ENCODE assay signal across 13 cellular contexts in the genomic region with DNA sequence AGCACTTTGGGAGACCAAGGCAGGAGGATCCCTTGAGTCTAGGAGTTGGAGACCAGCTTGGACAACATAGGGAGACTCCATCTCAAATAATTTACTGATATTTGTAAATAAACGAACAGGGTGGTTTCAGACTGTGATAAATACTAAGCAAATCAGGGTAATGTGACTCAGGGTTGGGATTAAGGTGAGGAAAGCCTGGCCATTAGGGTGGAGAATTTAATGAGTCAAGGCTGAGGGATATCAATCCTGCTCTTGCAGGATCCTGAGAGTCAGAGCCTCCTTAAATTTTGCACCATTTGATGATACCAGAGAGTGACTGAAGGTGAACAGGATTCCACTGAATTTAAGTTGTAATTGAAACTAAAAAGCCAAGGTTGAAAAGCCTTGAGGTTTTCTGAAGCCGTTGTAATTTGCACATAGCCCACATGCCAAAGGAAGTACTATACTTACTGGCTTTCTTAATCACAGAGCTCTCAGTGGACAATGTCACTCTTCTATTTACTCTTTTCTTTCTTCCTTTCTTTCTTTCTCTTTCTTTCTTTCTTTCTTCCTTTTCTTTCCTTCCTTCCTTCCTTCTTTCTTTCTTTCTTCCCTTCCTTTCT. TPM values are rescaled to one million over a fixed set of nuclear protein-coding genes. Genes with fewer than 3 reads are reported as not detected.
DNase-seq lines count a peak whose midpoint lies in the region; ATAC-seq, FAIRE-seq and TF ChIP-seq lines count a peak whose summit lies in the region.
"Had no signal": no experiment of that assay in that cellular context is flagged by ENCODE, and none has a peak within 500 bp of the region (broad histone marks: within the 10 kb centered on the region; RNA-seq: fewer than 3 reads in every experiment).

No MANE protein-coding gene starts in this region.

- peaks cover 5% of the 10 kb centered on the region for H3K36me3 Mint-ChIP-seq in T-helper 17 cell (ENCODE audit: low read depth)

- intact Hi-C loops in sciatic nerve (cut with DNase I) = no loop called here

- H3K27ac ChIP-seq in HEK293 (ENCODE audit: extremely low read depth, low read depth, low read length) = no peak overlapping the region
- H3K27ac ChIP-seq: tibial artery had no signal

- no peaks in the 10 kb centered on the region for H3K36me3 ChIP-seq in HEK293 (ENCODE audit: control insufficient read depth in 2 of 2, insufficient read depth in 1 of 2, low read length in 2 of 2)
- H3K36me3 ChIP-seq: HAP-1 had no signal

- H3K4me1 Mint-ChIP-seq in T-helper 17 cell = peaks cover 23% of the 10 kb centered on the region

- H3K27me3 Mint-ChIP-seq in T-helper 17 cell = no peaks in the 10 kb centered on the region

- peak; percentile 42 for FAIRE-seq in GM18507 (lab: Jason Lieb, UNC)

- no peak overlapping the region for H3K4me3 ChIP-seq in HEK293 (ENCODE audit: low read depth, low read length)
- H3K4me3 ChIP-seq: HAP-1, tibial artery had no signal

- H3K4me1 ChIP-seq in HEK293 (ENCODE audit: control insufficient read depth, insufficient read depth, low read length) = no peaks in the 10 kb centered on the region
- H3K4me1 ChIP-seq: HAP-1, tibial artery had no signal

- POLR2A ChIA-PET in HEK293 (lab: Yijun Ruan, JAX) = no interaction called here

- ATAC-seq in T-helper 17 cell = peak; percentile 26
- no peak for ATAC-seq in sciatic nerve
- no peak for ATAC-seq in GM21528 (IDR thresholded peaks at IDR 0.05; ENCODE audit: low FRiP score, unreplicated experiment)
- ATAC-seq in HG03039 (IDR thresholded peaks at IDR 0.05; ENCODE audit: unreplicated experiment) = no peak

- H3K27ac Mint-ChIP-seq in T-helper 17 cell = no peak overlapping the region

- in situ Hi-C loops in G401 (cut with HindIII; ENCODE audit: low sequenced_read_pairs) = no loop called here

- H3K4me3 Mint-ChIP-seq in T-helper 17 cell = peak overlapping the region; percentile 78

- H3K9me3 ChIP-seq in HEK293 (ENCODE audit: control insufficient read depth, insufficient read depth, low read depth, low read length) (no peaks in the 10 kb centered on the region), T-helper 17 cell (ENCODE audit: control insufficient read depth, low read length, poor library complexity, severe bottlenecking) (no peaks in the 10 kb centered on the region)
- H3K9me3 ChIP-seq: HAP-1, tibial artery had no signal

- CTCF ChIA-PET in HEK293 (lab: Yijun Ruan, JAX) = interaction anchor here (0.6 to 1.1 kb wide), 3 partner anchors 86 to 556 kb away, joined by 3 read pairs; no protein-coding TSS in a partner anchor

- DNase-seq in GM18507 (ENCODE audit: extremely low spot score, insufficient read length, low read depth) = no peak
- DNase-seq in T-helper 17 cell = no peak
- peak; percentile 38 for DNase-seq in iris pigment epithelial cell (ENCODE audit: low read depth)
- DNase-seq in sciatic nerve (ENCODE audit: low spot score) = no peak
- DNase-seq in G401 (ENCODE audit: low spot score) = no peak
- DNase-seq: activated effector memory CD4-positive, alpha-beta T cell treated with anti-CD3 and anti-CD28 coated beads, Interleukin-2, amount 50 U/mL, for 16 hours; NCI-H1092; retina; tibial artery had no signal

- no peak for TF ChIP-seq CTCF in HEK293 (tag by site-specific recombination; IDR thresholded peaks at IDR 0.05)

TF ChIP-seq in HEK293, 187 proteins besides CTCF, POLR2A, EP300 and RAD21:
- TF ChIP-seq ZBTB44 (tag by site-specific recombination; IDR thresholded peaks at IDR 0.05) (no peak), ZNF366 (tag by site-specific recombination; conservative IDR thresholded peaks at IDR 0.05) (peak; percentile 59; the same call in 1 of the 2 replicates)

RNA-seq across cellular contexts. Expression of gene AP1S3, which starts 28.6 kb away (rescaled TPM):
- total RNA-seq in T-helper 17 cell (1 to 10 TPM; 1.6 to 2.9 TPM), sciatic nerve (5.8 TPM)
- 7.9 and 20.7 TPM in 2 replicates for total RNA-seq in G401 (2014; rRNA removed; shearing (Covaris generic))
